In genomic region chr15:101786422-101786821, GRCh38 we compare ENCODE assay signal across 4 cellular contexts. TPM values are rescaled to one million over a fixed set of nuclear protein-coding genes. Genes with fewer than 3 reads are reported as not detected.
"Had no signal": no experiment of that assay in that cellular context is flagged by ENCODE, and none has a peak within 500 bp of the region (broad histone marks: within the 10 kb centered on the region; RNA-seq: fewer than 3 reads in every experiment).

No MANE protein-coding gene starts in this region.

RNA-seq across cellular contexts. Expression of gene OR4F6, which starts 16.9 kb away (rescaled TPM):
- polyA plus RNA-seq: GM23338, H1, IMR-90, K562 had no signal

RNA-seq across cellular contexts. Expression of gene OR4F15, which starts 25.6 kb away (rescaled TPM):
- polyA plus RNA-seq: GM23338, H1, IMR-90, K562 had no signal
